17 cellular contexts compared by ENCODE assay signal in the genomic region with DNA sequence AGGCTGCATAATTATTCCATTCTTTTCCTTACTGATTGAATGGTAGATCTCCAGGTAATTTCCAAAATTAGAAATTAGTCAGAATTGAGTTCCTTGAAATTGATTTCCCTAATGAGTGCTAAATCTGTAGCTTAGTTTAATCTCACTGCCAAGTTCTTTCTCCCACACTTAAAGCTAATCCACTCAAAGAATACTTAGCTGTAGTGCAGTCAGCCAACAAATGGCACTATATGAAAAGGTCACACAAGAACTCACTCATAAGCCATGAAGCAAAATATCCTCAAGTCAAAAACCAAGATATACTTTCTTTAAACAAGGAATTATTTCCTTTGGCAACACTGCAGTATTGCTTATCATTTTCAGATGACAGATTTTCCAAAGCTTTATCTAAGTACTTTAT.
DNase-seq lines count a peak whose midpoint lies in the region; ATAC-seq and TF ChIP-seq lines count a peak whose summit lies in the region.
"Had no signal": no experiment of that assay in that cellular context is flagged by ENCODE, and none has a peak within 500 bp of the region (broad histone marks: within the 10 kb centered on the region; RNA-seq: fewer than 3 reads in every experiment).

No MANE protein-coding gene starts in this region.

- H3K27ac ChIP-seq in cardiac muscle cell = peak overlapping the region; percentile 99
- peak overlapping the region; percentile 1 for H3K27ac ChIP-seq in stomach smooth muscle (ENCODE audit: low read length)
- no peak overlapping the region for H3K27ac ChIP-seq in gastrocnemius medialis
- H3K27ac ChIP-seq: A549, BLaER1 had no signal

- DNase-seq in cardiac muscle cell (ENCODE audit: low read depth in 1 of 2, low spot score in 1 of 2) (peak in 1 of 2 donors; percentile 51), cardiac septum (ENCODE audit: low spot score) (no peak), NCI-H82 (lab: John Stamatoyannopoulos, UW) (peak; percentile 95), fibroblast of the aortic adventitia (ENCODE audit: low read depth) (peak; percentile 66), gastrocnemius medialis (no peak)
- DNase-seq: Calu3; CD8-positive, alpha-beta T cell; DMS79; NCI-H1105; NCI-H2081; NCI-H2171 treated with DMSO at 0.1 percent for 48 hours; NCI-H446; SHP77 had no signal

- in situ Hi-C loops in gastrocnemius medialis (cut with MboI; ENCODE audit: low sequenced_read_pairs in 4 of 4) = no loop called here

- no peaks in the 10 kb centered on the region for H3K9me3 ChIP-seq in cardiac muscle cell (ENCODE audit: low read depth)
- H3K9me3 ChIP-seq in stomach smooth muscle (ENCODE audit: control insufficient read depth in 2 of 2, low read length in 2 of 2) = no peaks in the 10 kb centered on the region
- no peaks in the 10 kb centered on the region for H3K9me3 ChIP-seq in gastrocnemius medialis
- H3K9me3 ChIP-seq: A549 had no signal

- no peak for TF ChIP-seq POLR2A in gastrocnemius medialis (IDR thresholded peaks at IDR 0.05)

- H3K4me1 ChIP-seq in cardiac muscle cell (ENCODE audit: low read depth) = peaks cover 62% of the 10 kb centered on the region
- peaks cover 4% of the 10 kb centered on the region for H3K4me1 ChIP-seq in stomach smooth muscle (ENCODE audit: control insufficient read depth, insufficient read depth, low read length)
- H3K4me1 ChIP-seq in gastrocnemius medialis = peaks cover 9 to 21% of the 10 kb centered on the region in 2 donors
- H3K4me1 ChIP-seq: A549, BLaER1 had no signal

- H3K27me3 ChIP-seq in cardiac muscle cell (no peaks in the 10 kb centered on the region), stomach smooth muscle (ENCODE audit: control insufficient read depth in 1 of 2, insufficient read depth in 2 of 2, low read length in 2 of 2) (no peaks in the 10 kb centered on the region), gastrocnemius medialis (no peaks in the 10 kb centered on the region)
- H3K27me3 ChIP-seq: BLaER1 had no signal

- intact Hi-C loops in cardiac septum (cut with DNase I) = no loop called here
- intact Hi-C loops in gastrocnemius medialis (cut with DNase I; ENCODE audit: low total_unique reads) = no loop called here

- TF ChIP-seq CTCF in cardiac muscle cell (IDR thresholded peaks at IDR 0.05; ENCODE audit: low read depth, low read length) = no peak
- TF ChIP-seq CTCF in fibroblast of the aortic adventitia (IDR thresholded peaks at IDR 0.05; ENCODE audit: insufficient read depth, low read length) = no peak
- no peak for TF ChIP-seq CTCF in gastrocnemius medialis (IDR thresholded peaks at IDR 0.05 in 4 of 5, conservative IDR thresholded peaks at IDR 0.05 in 1 of 5)

- ATAC-seq in GM19023 (IDR thresholded peaks at IDR 0.05; ENCODE audit: unreplicated experiment) (no peak), gastrocnemius medialis (no peak)
- ATAC-seq: A549; CD8-positive, alpha-beta T cell had no signal

- no peak overlapping the region for H3K9ac ChIP-seq in stomach smooth muscle (ENCODE audit: low read length in 2 of 2)
- H3K9ac ChIP-seq: BLaER1 had no signal

- H3K4me3 ChIP-seq in cardiac muscle cell (peak overlapping the region; percentile 23), fibroblast of the aortic adventitia (ENCODE audit: low read depth, low read length) (no peak overlapping the region), stomach smooth muscle (ENCODE audit: low read length in 2 of 2) (no peak overlapping the region), gastrocnemius medialis (no peak overlapping the region)
- H3K4me3 ChIP-seq: A549, BLaER1 had no signal

- peaks cover 69% of the 10 kb centered on the region for H3K36me3 ChIP-seq in cardiac muscle cell
- H3K36me3 ChIP-seq in stomach smooth muscle (ENCODE audit: control insufficient read depth in 2 of 2, insufficient read depth in 2 of 2, low read length in 2 of 2) = peaks cover 0 to 6% of the 10 kb centered on the region in 2 donors
- H3K36me3 ChIP-seq in gastrocnemius medialis = peaks cover 0 to 11% of the 10 kb centered on the region in 2 donors

Comparison
In these comparisons a context has a peak if more than half of its experiments do, and no peak if none do; other contexts are left out.
1. DNase-seq: peak in NCI-H82 (single experiment) and fibroblast of the aortic adventitia (single experiment); none in cardiac septum (single experiment) and gastrocnemius medialis (0 of 2).
2. H3K27ac ChIP-seq: peak in cardiac muscle cell (single experiment) and stomach smooth muscle (single experiment); none in gastrocnemius medialis (0 of 4).